In the genomic region with DNA sequence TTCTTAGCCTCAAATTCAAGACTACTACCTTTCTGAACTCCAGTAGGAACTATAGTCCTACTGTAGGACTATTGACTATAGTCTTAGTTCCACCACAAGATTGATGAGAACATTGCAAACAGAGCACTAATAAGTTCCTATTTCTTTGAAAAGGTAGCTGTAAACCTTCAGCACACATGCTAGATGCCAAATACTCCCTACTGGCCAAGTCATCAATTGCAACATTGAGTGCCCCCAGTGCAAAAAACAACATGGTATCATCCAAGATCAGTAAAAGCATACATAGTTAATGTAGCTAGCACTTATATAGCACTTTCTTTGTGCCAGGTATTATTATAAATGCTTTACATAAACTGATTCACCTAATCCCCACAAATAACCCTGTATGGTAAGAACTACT, we compare ENCODE assay signal across 12 cellular contexts.
DNase-seq lines count a peak whose midpoint lies in the region; ATAC-seq and TF ChIP-seq lines count a peak whose summit lies in the region.
"Had no signal": no experiment of that assay in that cellular context is flagged by ENCODE, and none has a peak within 500 bp of the region (broad histone marks: within the 10 kb centered on the region; RNA-seq: fewer than 3 reads in every experiment).

No MANE protein-coding gene starts in this region.

- H3K4me3 ChIP-seq in foreskin fibroblast (ENCODE audit: low read depth in 1 of 2, low read length in 2 of 2), result no peak overlapping the region
- H3K4me3 ChIP-seq in prostate gland, result no peak overlapping the region
- H3K4me3 ChIP-seq in lower leg skin (ENCODE audit: low read depth, poor library complexity, severe bottlenecking), result no peak overlapping the region
- H3K4me3 ChIP-seq: lower lobe of right lung, transverse colon had no signal

- TF ChIP-seq CTCF in foreskin fibroblast (IDR thresholded peaks at IDR 0.05; ENCODE audit: low read depth, low read length) (no peak), prostate gland (IDR thresholded peaks at IDR 0.05) (no peak), lower leg skin (IDR thresholded peaks at IDR 0.05) (no peak)

- no peak for TF ChIP-seq POLR2A in prostate gland (IDR thresholded peaks at IDR 0.05)
- no peak for TF ChIP-seq POLR2A in lower leg skin (IDR thresholded peaks at IDR 0.05)

- DNase-seq in foreskin fibroblast (peak; percentile 35 to 57), prostate gland (ENCODE audit: low spot score) (no peak), lower leg skin (ENCODE audit: low spot score in 2 of 2) (no peak), DMS 273 (lab: John Stamatoyannopoulos, UW; ENCODE audit: unreplicated experiment) (no peak)
- no peak for DNase-seq in effector CD4-positive, alpha-beta T cell
- DNase-seq: lower lobe of right lung, SIG-M5, transverse colon had no signal

- no peaks in the 10 kb centered on the region for H3K4me1 ChIP-seq in prostate gland (replicated peaks)
- H3K4me1 ChIP-seq: lower lobe of right lung, transverse colon had no signal

- H3K36me3 ChIP-seq in prostate gland, result no peaks in the 10 kb centered on the region
- H3K36me3 ChIP-seq: lower lobe of right lung, transverse colon had no signal

- intact Hi-C loops in prostate gland (cut with DNase I), result no loop called here
- intact Hi-C loops in lower leg skin (cut with DNase I; ENCODE audit: low total_unique reads), result no loop called here

- H3K27me3 ChIP-seq in prostate gland (replicated peaks; ENCODE audit: insufficient read depth), result no peaks in the 10 kb centered on the region
- H3K27me3 ChIP-seq: transverse colon had no signal

- ATAC-seq in GM18517 (IDR thresholded peaks at IDR 0.05; ENCODE audit: unreplicated experiment), result peak; percentile 48
- peak; percentile 49 for ATAC-seq in GM21447 (IDR thresholded peaks at IDR 0.05; ENCODE audit: unreplicated experiment)
- peak; percentile 27 for ATAC-seq in HG03469 (IDR thresholded peaks at IDR 0.05; ENCODE audit: unreplicated experiment)
- ATAC-seq: HepG2, lower lobe of right lung had no signal

- no peaks in the 10 kb centered on the region for H3K9me3 ChIP-seq in prostate gland
- H3K9me3 ChIP-seq: lower lobe of right lung, transverse colon had no signal

- no peak overlapping the region for H3K27ac ChIP-seq in prostate gland
- H3K27ac ChIP-seq: lower lobe of right lung, transverse colon had no signal

Comparison
In these comparisons a context has a peak if more than half of its experiments do, and no peak if none do; other contexts are left out.
1. DNase-seq: peak in foreskin fibroblast (2 of 2); none in prostate gland (single experiment), effector CD4-positive, alpha-beta T cell (single experiment), lower leg skin (0 of 2) and DMS 273 (single experiment).
2. Peak in every context shown above with its lines, with median percentiles within 50 percentile points of each other: ATAC-seq.